ENCODE assay signal across 9 cellular contexts in genomic region chr16:66717112-66717675, GRCh38. TPM values are rescaled to one million over a fixed set of nuclear protein-coding genes. Genes with fewer than 3 reads are reported as not detected.
DNase-seq lines count a peak whose midpoint lies in the region; ATAC-seq and TF ChIP-seq lines count a peak whose summit lies in the region.
"Had no signal": no experiment of that assay in that cellular context is flagged by ENCODE, and none has a peak within 500 bp of the region (broad histone marks: within the 10 kb centered on the region; RNA-seq: fewer than 3 reads in every experiment).

No MANE protein-coding gene starts in this region.

- H3K27me3 ChIP-seq in SJSA1 (replicated peaks): no peaks in the 10 kb centered on the region

- no peaks in the 10 kb centered on the region for H3K9me3 ChIP-seq in SJSA1 (replicated peaks)

- ATAC-seq in GM21360 (IDR thresholded peaks at IDR 0.05; ENCODE audit: unreplicated experiment): no peak
- ATAC-seq in HG03439 (IDR thresholded peaks at IDR 0.05; ENCODE audit: unreplicated experiment): no peak

- CTCF ChIA-PET in AG04449 (lab: Yijun Ruan, JAX): interaction anchor here (0.7 to 4.3 kb wide), 12 partner anchors 10 to 312 kb away, joined by 3 to 50 read pairs (median 6); no protein-coding TSS in a partner anchor

- H3K27ac ChIP-seq in SJSA1: no peak overlapping the region

- no peaks in the 10 kb centered on the region for H3K27me3 Mint-ChIP-seq in osteocyte (ENCODE audit: unreplicated experiment)
- H3K27me3 Mint-ChIP-seq: dendritic cell treated with granulocyte-macrophage colony-stimulating factor and Interleukin-4, amounts not matched to agents 40 ng/mL and 50 ng/mL, for 4 days had no signal

- peak; percentile 42 for DNase-seq in AG04449 (ENCODE audit: low read depth, low spot score)
- DNase-seq in SJSA1 (ENCODE audit: low read depth in 1 of 2, low spot score in 2 of 2): peak; percentile 30 to 57
- DNase-seq in fibroblast of gingiva (ENCODE audit: low read depth): peak; percentile 44
- no peak for DNase-seq in osteocyte (ENCODE audit: extremely low spot score, unreplicated experiment)
- DNase-seq in KG1 (lab: John Stamatoyannopoulos, UW): no peak

- H3K4me3 ChIP-seq in AG04449 (ENCODE audit: low read depth, low read length) (no peak overlapping the region), SJSA1 (no peak overlapping the region)

- H3K9me3 Mint-ChIP-seq in osteocyte (ENCODE audit: unreplicated experiment): no peaks in the 10 kb centered on the region
- H3K9me3 Mint-ChIP-seq: dendritic cell treated with granulocyte-macrophage colony-stimulating factor and Interleukin-4, amounts not matched to agents 40 ng/mL and 50 ng/mL, for 4 days had no signal

- peak; percentile 94 for TF ChIP-seq CTCF in AG04449 (IDR thresholded peaks at IDR 0.05; ENCODE audit: insufficient read depth, low read length, missing control alignments)
- TF ChIP-seq CTCF in GM12873 (IDR thresholded peaks at IDR 0.05; ENCODE audit: insufficient read depth, low read depth, low read length, missing control alignments): peak; percentile 46
- TF ChIP-seq CTCF in osteocyte (IDR thresholded peaks at IDR 0.05): peak; percentile 43

- POLR2A ChIA-PET in AG04449 (lab: Yijun Ruan, JAX): no interaction called here

- H3K27ac Mint-ChIP-seq in osteocyte (ENCODE audit: unreplicated experiment): no peak overlapping the region
- H3K27ac Mint-ChIP-seq: dendritic cell treated with granulocyte-macrophage colony-stimulating factor and Interleukin-4, amounts not matched to agents 40 ng/mL and 50 ng/mL, for 4 days had no signal

- no peak overlapping the region for H3K4me3 Mint-ChIP-seq in osteocyte (ENCODE audit: unreplicated experiment)
- H3K4me3 Mint-ChIP-seq: dendritic cell treated with granulocyte-macrophage colony-stimulating factor and Interleukin-4, amounts not matched to agents 40 ng/mL and 50 ng/mL, for 4 days had no signal

- peaks cover 20% of the 10 kb centered on the region for H3K36me3 Mint-ChIP-seq in osteocyte (ENCODE audit: unreplicated experiment)

- peaks cover 14% of the 10 kb centered on the region for H3K36me3 ChIP-seq in SJSA1

- peaks cover 7% of the 10 kb centered on the region for H3K4me1 Mint-ChIP-seq in osteocyte (ENCODE audit: unreplicated experiment)

- H3K4me1 ChIP-seq in SJSA1 (replicated peaks): no peaks in the 10 kb centered on the region; the same call in 1 of the 2 replicates

RNA-seq across cellular contexts. Expression of gene CMTM4, which starts 20.7 kb away (rescaled TPM):
- 8.9 and 14.6 TPM in 2 replicates for total RNA-seq in SJSA1 (2014; rRNA removed; shearing (Covaris generic))
- total RNA-seq in osteocyte: 22.8 and 24.4 TPM in 2 replicates

RNA-seq across cellular contexts. Expression of gene DYNC1LI2, which starts 34.2 kb away (rescaled TPM):
- total RNA-seq in SJSA1 (2014; rRNA removed; shearing (Covaris generic)): 89.0 and 101 TPM in 2 replicates
- total RNA-seq in osteocyte: 139 and 151 TPM in 2 replicates

Comparison
In these comparisons a context has a peak if more than half of its experiments do, and no peak if none do; other contexts are left out.
1. DNase-seq: peak in AG04449 (single experiment), SJSA1 (2 of 2) and fibroblast of gingiva (single experiment); none in osteocyte (single experiment) and KG1 (single experiment).
2. CTCF ChIP-seq: peak in every context shown above with its lines; median percentile 94 in AG04449; 46 in GM12873; 43 in osteocyte.